29 cellular contexts compared by ENCODE assay signal in the genomic region with DNA sequence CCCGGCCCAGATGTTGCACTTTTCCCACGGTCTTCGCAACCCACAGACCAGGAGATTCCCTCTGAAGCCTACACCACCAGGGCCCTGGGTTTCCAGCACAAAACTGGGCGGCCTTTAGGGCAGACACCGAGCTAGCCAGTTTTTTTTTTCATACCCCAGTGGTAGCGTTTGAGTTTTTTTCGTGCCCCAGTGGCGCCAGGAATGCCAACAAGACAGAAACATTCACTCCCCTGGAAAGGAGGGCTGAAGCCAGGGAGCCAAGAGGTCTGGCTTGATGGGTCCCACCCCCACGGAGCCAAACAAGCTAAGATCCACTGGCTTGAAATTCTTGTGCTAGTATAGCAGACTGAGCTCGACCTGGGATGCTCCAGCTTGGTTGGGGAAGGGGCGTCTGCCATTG.
"Had no signal": no experiment of that assay in that cellular context is flagged by ENCODE, and none has a peak within 500 bp of the region (broad histone marks: within the 10 kb centered on the region; RNA-seq: fewer than 3 reads in every experiment).

No MANE protein-coding gene starts in this region.

- ATAC-seq: esophagus mucosa; gastrocnemius medialis; naive thymus-derived CD4-positive, alpha-beta T cell; stimulated activated effector memory CD8-positive, alpha-beta T cell treated with anti-CD3 and anti-CD28 coated beads, Interleukin-12 subunit alpha, Interleukin-12 subunit beta, amount 100 ng/mL, for 72 hours had no signal

- H3K27me3 ChIP-seq: dorsolateral prefrontal cortex, gastrocnemius medialis, neural progenitor cell, sigmoid colon, stomach, testis, tibial nerve, upper lobe of left lung, uterus had no signal

- H3K27ac Mint-ChIP-seq: endodermal cell; naive thymus-derived CD4-positive, alpha-beta T cell; nephron; neural progenitor cell; progenitor cell of endocrine pancreas; stimulated activated effector memory CD8-positive, alpha-beta T cell treated with anti-CD3 and anti-CD28 coated beads, Interleukin-12 subunit alpha, Interleukin-12 subunit beta, amount 100 ng/mL, for 72 hours had no signal

- H3K4me1 ChIP-seq: neural progenitor cell, parathyroid adenoma had no signal

- FAIRE-seq: keratinocyte had no signal

- H3K36me3 ChIP-seq: gastrocnemius medialis, neural progenitor cell, sigmoid colon, tibial nerve, upper lobe of left lung, uterus had no signal

- H3K27ac ChIP-seq: dorsolateral prefrontal cortex, epithelial cell of prostate, neural progenitor cell, parathyroid adenoma, sigmoid colon, stomach, testis, tibial nerve, upper lobe of left lung, uterus had no signal

- H3K4me1 Mint-ChIP-seq: endodermal cell, neural progenitor cell had no signal

- H3K27me3 Mint-ChIP-seq: naive thymus-derived CD4-positive, alpha-beta T cell; progenitor cell of endocrine pancreas had no signal

- DNase-seq: cerebellar nuclear complex; cortex of kidney; dorsolateral prefrontal cortex; effector CD4-positive, alpha-beta T cell; endodermal cell; foreskin fibroblast; gastrocnemius medialis; head of caudate nucleus; mesendoderm; midbrain; naive thymus-derived CD4-positive, alpha-beta T cell; sigmoid colon; stimulated activated CD4-positive, alpha-beta T cell treated with anti-CD3 and anti-CD28 coated beads, Interleukin-2, amount 100 ng/mL, for 24 hours; stimulated activated CD4-positive, alpha-beta T cell treated with anti-CD3 and anti-CD28 coated beads, Interleukin-4, amount 100 ng/mL, for 24 hours; stimulated activated naive CD4-positive, alpha-beta T cell treated with Interleukin-2 at 50 U/mL for 16 hours; stomach; testis; uterus had no signal

- H3K4me3 ChIP-seq: dorsolateral prefrontal cortex, gastrocnemius medialis, lung, neural progenitor cell, sigmoid colon, stomach, testis, tibial nerve, upper lobe of left lung, uterus had no signal

- H3K4me3 Mint-ChIP-seq: endodermal cell; naive thymus-derived CD4-positive, alpha-beta T cell; nephron; neural progenitor cell; stimulated activated effector memory CD8-positive, alpha-beta T cell treated with anti-CD3 and anti-CD28 coated beads, Interleukin-12 subunit alpha, Interleukin-12 subunit beta, amount 100 ng/mL, for 72 hours had no signal

- H3K9ac ChIP-seq: neural progenitor cell, parathyroid adenoma had no signal

- H3K9me3 ChIP-seq: gastrocnemius medialis, sigmoid colon, stomach, testis, tibial nerve, upper lobe of left lung, uterus had no signal

- H3K4me2 ChIP-seq: neural progenitor cell had no signal

- H2AFZ ChIP-seq: neural progenitor cell, parathyroid adenoma had no signal
